In the genomic region with DNA sequence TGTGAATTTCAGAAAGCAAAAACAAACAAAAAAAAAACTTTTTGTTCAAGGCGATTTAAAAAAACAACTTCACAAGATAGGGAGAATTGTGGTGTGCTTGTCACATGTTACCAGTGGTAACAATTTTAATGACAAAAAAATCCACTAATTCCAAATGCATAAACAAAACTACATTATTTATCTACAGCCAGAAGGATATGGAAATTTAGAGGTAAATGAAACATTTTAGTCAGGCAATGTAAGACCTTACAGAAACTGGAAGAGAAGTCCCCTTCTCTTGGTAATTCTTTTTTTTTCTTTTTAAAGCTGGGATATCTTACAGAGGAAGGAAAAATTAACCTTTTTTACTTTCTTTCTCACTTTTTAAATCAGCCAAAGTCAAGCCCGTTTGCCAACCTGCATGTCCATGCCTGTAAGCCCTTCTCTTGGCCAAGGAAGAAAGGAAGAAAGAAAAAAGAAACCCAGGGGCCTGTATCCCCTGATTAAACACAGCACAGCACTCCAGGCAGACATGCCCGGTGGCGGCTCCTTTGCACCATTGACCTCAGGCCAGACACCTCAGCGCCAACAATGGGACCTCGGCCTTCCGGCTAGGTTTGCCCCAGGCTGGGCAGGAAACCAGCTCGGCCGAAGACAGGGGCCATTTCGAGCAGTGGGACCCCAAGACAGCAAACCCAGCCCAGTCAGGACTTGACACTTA, we compare ENCODE assay signal across 9 cellular contexts. TPM values are rescaled to one million over a fixed set of nuclear protein-coding genes. Genes with fewer than 3 reads are reported as not detected.
DNase-seq lines count a peak whose midpoint lies in the region; ATAC-seq and TF ChIP-seq lines count a peak whose summit lies in the region.
"Had no signal": no experiment of that assay in that cellular context is flagged by ENCODE, and none has a peak within 500 bp of the region (broad histone marks: within the 10 kb centered on the region; RNA-seq: fewer than 3 reads in every experiment).

No MANE protein-coding gene starts in this region.

- no peaks in the 10 kb centered on the region for H3K9me3 ChIP-seq in SK-N-MC (ENCODE audit: low read depth, low read length)

- intact Hi-C loops in left colon (cut with DNase I, micrococcal nuclease): loop anchor here in 1 of 2 donors (10.0 kb wide), 1 partner anchor 1316 kb away; no protein-coding TSS in a partner anchor

- peaks cover 15% of the 10 kb centered on the region for H3K4me1 Mint-ChIP-seq in type B pancreatic cell (ENCODE audit: unreplicated experiment)

- peak overlapping the region in 1 of 2 donors; percentile 36 for H3K27ac Mint-ChIP-seq in activated naive CD4-positive, alpha-beta T cell treated with anti-CD3 and anti-CD28 coated beads, Interleukin-2, amount 50 U/mL, for 72 hours
- H3K27ac Mint-ChIP-seq in type B pancreatic cell: no peak overlapping the region

- peaks cover 84% of the 10 kb centered on the region for H3K27me3 Mint-ChIP-seq in type B pancreatic cell

- no peak for ATAC-seq in activated naive CD4-positive, alpha-beta T cell treated with anti-CD3 and anti-CD28 coated beads, Interleukin-2, amount 50 U/mL, for 72 hours
- ATAC-seq in left colon: no peak
- no peak for ATAC-seq in HG02884 (IDR thresholded peaks at IDR 0.05; ENCODE audit: unreplicated experiment)

- no peaks in the 10 kb centered on the region for H3K36me3 ChIP-seq in SK-N-MC (ENCODE audit: insufficient read depth, low read length)

- DNase-seq in activated naive CD4-positive, alpha-beta T cell treated with Interleukin-2 at 50 U/mL for 16 hours: peak; percentile 1
- no peak for DNase-seq in activated naive CD4-positive, alpha-beta T cell treated with anti-CD3 and anti-CD28 coated beads, Interleukin-2, amount 50 U/mL, for 72 hours (ENCODE audit: low spot score in 2 of 2)
- no peak for DNase-seq in SK-N-MC (ENCODE audit: low read depth, low spot score)
- DNase-seq in left colon: peak; percentile 46 to 57
- no peak for DNase-seq in type B pancreatic cell (ENCODE audit: extremely low spot score, unreplicated experiment)
- DNase-seq in COLO829 (ENCODE audit: low spot score): no peak
- DNase-seq in substantia nigra (lab: John Stamatoyannopoulos, UW): no peak

- peak overlapping the region; percentile 84 for H3K4me3 Mint-ChIP-seq in type B pancreatic cell

- 0 out of 2 replicates have a peak overlapping the region, but pooled peaks have one; percentile 12 for H3K4me3 ChIP-seq in SK-N-MC

- no peak overlapping the region for H3K9ac ChIP-seq in SK-N-MC (ENCODE audit: insufficient read length)
- H3K9ac ChIP-seq: parathyroid adenoma had no signal

- H3K27ac ChIP-seq in SK-N-MC: no peak overlapping the region
- no peak overlapping the region for H3K27ac ChIP-seq in substantia nigra (ENCODE audit: low read depth, low read length, poor library complexity, severe bottlenecking)
- H3K27ac ChIP-seq: parathyroid adenoma had no signal

- TF ChIP-seq CTCF in type B pancreatic cell (conservative IDR thresholded peaks at IDR 0.05): no peak

- H3K36me3 Mint-ChIP-seq in activated naive CD4-positive, alpha-beta T cell treated with anti-CD3 and anti-CD28 coated beads, Interleukin-2, amount 50 U/mL, for 72 hours: peaks cover 0 to 19% of the 10 kb centered on the region in 2 donors
- no peaks in the 10 kb centered on the region for H3K36me3 Mint-ChIP-seq in type B pancreatic cell

- no peaks in the 10 kb centered on the region for H3K9me3 Mint-ChIP-seq in activated naive CD4-positive, alpha-beta T cell treated with anti-CD3 and anti-CD28 coated beads, Interleukin-2, amount 50 U/mL, for 72 hours
- H3K9me3 Mint-ChIP-seq in type B pancreatic cell: no peaks in the 10 kb centered on the region

RNA-seq across cellular contexts. Expression of gene HOXA10, which starts 3.0 kb away (rescaled TPM):
- total RNA-seq in activated naive CD4-positive, alpha-beta T cell treated with anti-CD3 and anti-CD28 coated beads, Interleukin-2, amount 50 U/mL, for 72 hours: not detected
- total RNA-seq in left colon: 10 to 100 TPM; 23.4 to 30.0 TPM
- 0.29 and 4.9 TPM in 2 replicates for total RNA-seq in type B pancreatic cell (ENCODE audit: low replicate concordance)

RNA-seq across cellular contexts. Expression of gene HOXA9, which starts 5.7 kb away (rescaled TPM):
- total RNA-seq in activated naive CD4-positive, alpha-beta T cell treated with anti-CD3 and anti-CD28 coated beads, Interleukin-2, amount 50 U/mL, for 72 hours: not detected
- total RNA-seq in left colon (10 to 100 TPM; 18.0 to 28.6 TPM), type B pancreatic cell (ENCODE audit: low replicate concordance) (0.67 and 4.1 TPM in 2 replicates)

RNA-seq across cellular contexts. Expression of gene HOXA11, which starts 13.9 kb away (rescaled TPM):
- total RNA-seq in activated naive CD4-positive, alpha-beta T cell treated with anti-CD3 and anti-CD28 coated beads, Interleukin-2, amount 50 U/mL, for 72 hours: not detected
- 1 to 10 TPM; 3.1 to 6.1 TPM for total RNA-seq in left colon
- total RNA-seq in type B pancreatic cell (ENCODE audit: low replicate concordance): 1.2 TPM in 1 of 2 replicates, not detected in the other

RNA-seq across cellular contexts. Expression of gene HOXA7, which starts 14.6 kb away (rescaled TPM):
- total RNA-seq in activated naive CD4-positive, alpha-beta T cell treated with anti-CD3 and anti-CD28 coated beads, Interleukin-2, amount 50 U/mL, for 72 hours: not detected
- 10 to 100 TPM; 30.2 to 38.9 TPM for total RNA-seq in left colon
- total RNA-seq in type B pancreatic cell (ENCODE audit: low replicate concordance): 3.2 and 6.2 TPM in 2 replicates

RNA-seq across cellular contexts. Expression of gene HOXA3, which starts 18.7 kb away (rescaled TPM):
- total RNA-seq in activated naive CD4-positive, alpha-beta T cell treated with anti-CD3 and anti-CD28 coated beads, Interleukin-2, amount 50 U/mL, for 72 hours: not detected
- total RNA-seq in left colon (10 to 100 TPM; 16.4 to 23.2 TPM), type B pancreatic cell (ENCODE audit: low replicate concordance) (40.5 and 92.8 TPM in 2 replicates)

Comparison
In these comparisons a context has a peak if more than half of its experiments do, and no peak if none do; other contexts are left out.
1. DNase-seq: peak in activated naive CD4-positive, alpha-beta T cell treated with Interleukin-2 at 50 U/mL for 16 hours (single experiment) and left colon (2 of 2); none in activated naive CD4-positive, alpha-beta T cell treated with anti-CD3 and anti-CD28 coated beads, Interleukin-2, amount 50 U/mL, for 72 hours (0 of 2), SK-N-MC (single experiment), type B pancreatic cell (single experiment), COLO829 (single experiment) and substantia nigra (0 of 49).